Comparison of ENCODE assay signal across 21 cellular contexts in genomic region chr17:12640364-12640763, GRCh38. TPM values are rescaled to one million over a fixed set of nuclear protein-coding genes. Genes with fewer than 3 reads are reported as not detected.
DNase-seq lines count a peak whose midpoint lies in the region; ATAC-seq, FAIRE-seq and TF ChIP-seq lines count a peak whose summit lies in the region.
"Had no signal": no experiment of that assay in that cellular context is flagged by ENCODE, and none has a peak within 500 bp of the region (broad histone marks: within the 10 kb centered on the region; RNA-seq: fewer than 3 reads in every experiment).

No MANE protein-coding gene starts in this region.

- intact Hi-C loops in GM12878 (cut with micrococcal nuclease; ENCODE audit: unreplicated experiment): no loop called here

- no peak overlapping the region for H2AFZ ChIP-seq in Karpas-422 (ENCODE audit: low read length)
- no peak overlapping the region for H2AFZ ChIP-seq in GM12878 (ENCODE audit: control insufficient read depth, low read depth, low read length)
- H2AFZ ChIP-seq: GM23248 had no signal

- no peaks in the 10 kb centered on the region for H3K36me3 ChIP-seq in Karpas-422 (ENCODE audit: insufficient read depth, low read length)
- H3K36me3 ChIP-seq in GM12878 (ENCODE audit: control insufficient read depth in 2 of 2, insufficient read depth in 2 of 2, low read length in 1 of 2): no peaks in the 10 kb centered on the region
- H3K36me3 ChIP-seq: BLaER1 had no signal

- no peaks in the 10 kb centered on the region for H3K27me3 ChIP-seq in Karpas-422 (ENCODE audit: low read length)
- H3K27me3 ChIP-seq in GM12878 (replicated peaks in 1 of 2; ENCODE audit: control insufficient read depth in 2 of 2, insufficient read depth in 2 of 2, low read length in 1 of 2): no peaks in the 10 kb centered on the region
- H3K27me3 ChIP-seq: BLaER1 had no signal

- POLR2A ChIA-PET in GM12878 (lab: Charles Lee): no interaction called here

- H3K27me3 Mint-ChIP-seq in stimulated activated naive B cell treated with anti-CD40 and anti-IgM and Interleukin-4, amounts not matched to agents 10 μg/mL and 1 μg/mL and 100 μg/mL, for 72 hours: peaks cover 5 to 9% of the 10 kb centered on the region in 2 donors

- H3K36me3 Mint-ChIP-seq in stimulated activated naive B cell treated with anti-CD40 and anti-IgM and Interleukin-4, amounts not matched to agents 10 μg/mL and 1 μg/mL and 100 μg/mL, for 72 hours: no peaks in the 10 kb centered on the region
- H3K36me3 Mint-ChIP-seq: CD14-positive monocyte; CD4-positive, alpha-beta memory T cell had no signal

- DNase-seq in GM12891 (ENCODE audit: insufficient read length, low spot score) (no peak), Karpas-422 (peak; percentile 40), GM12878 (ENCODE audit: low read depth, low spot score) (no peak), D341Med (ENCODE audit: low spot score) (no peak), SW480 (ENCODE audit: low spot score) (no peak), SW 1271 (lab: John Stamatoyannopoulos, UW) (no peak)
- no peak for DNase-seq in stimulated activated naive B cell treated with anti-CD40 and anti-IgM and Interleukin-4, amounts not matched to agents 10 μg/mL and 1 μg/mL and 100 μg/mL, for 72 hours
- DNase-seq: 8988T; Calu3; CD4-positive, alpha-beta memory T cell; DMS 273 treated with DMSO at 0.1 percent for 48 hours; DMS53; DND-41; EL; GM23248; HCEC 1CT had no signal

- FAIRE-seq in GM12891 (lab: Jason Lieb, UNC) (no peak), GM12878 (lab: Jason Lieb, UNC) (no peak)

- H3K27ac Mint-ChIP-seq in stimulated activated naive B cell treated with anti-CD40 and anti-IgM and Interleukin-4, amounts not matched to agents 10 μg/mL and 1 μg/mL and 100 μg/mL, for 72 hours: no peak overlapping the region
- H3K27ac Mint-ChIP-seq: CD14-positive monocyte; CD4-positive, alpha-beta memory T cell had no signal

- 5% methylated on average over 2 of the region's 2 CpGs for WGBS in GM12878 (ENCODE audit: insufficient coverage, insufficient replicate concordance, low lambda C conversion rate, missing lambda C conversion rate)

- no peak overlapping the region for H3K4me2 ChIP-seq in Karpas-422 (ENCODE audit: low read depth, low read length, poor library complexity, severe bottlenecking)
- no peak overlapping the region for H3K4me2 ChIP-seq in GM12878 (ENCODE audit: control insufficient read depth, insufficient read depth)
- H3K4me2 ChIP-seq: BLaER1 had no signal

- TF ChIP-seq CTCF in GM12878 (IDR thresholded peaks at IDR 0.05 in 2 of 3, conservative IDR thresholded peaks at IDR 0.05 in 1 of 3; ENCODE audit: control insufficient read depth in 2 of 3, extremely low read depth in 1 of 3, insufficient read depth in 1 of 3, low read depth in 3 of 3, low read length in 3 of 3): no peak

- H3K9me3 Mint-ChIP-seq in stimulated activated naive B cell treated with anti-CD40 and anti-IgM and Interleukin-4, amounts not matched to agents 10 μg/mL and 1 μg/mL and 100 μg/mL, for 72 hours: peaks cover 0 to 2% of the 10 kb centered on the region in 2 donors

- TF ChIP-seq RAD21 in GM12878 (IDR thresholded peaks at IDR 0.05; ENCODE audit: insufficient read depth, low read depth, low read length): no peak

- TF ChIP-seq POLR2A in GM12891 (IDR thresholded peaks at IDR 0.05; ENCODE audit: low read depth, low read length) (no peak), GM12878 (IDR thresholded peaks at IDR 0.05; ENCODE audit: low read depth, low read length) (no peak)

- H3K4me1 Mint-ChIP-seq in stimulated activated naive B cell treated with anti-CD40 and anti-IgM and Interleukin-4, amounts not matched to agents 10 μg/mL and 1 μg/mL and 100 μg/mL, for 72 hours: peaks cover 0 to 2% of the 10 kb centered on the region in 2 donors
- H3K4me1 Mint-ChIP-seq: CD14-positive monocyte; CD4-positive, alpha-beta memory T cell had no signal

- H4K20me1 ChIP-seq in Karpas-422 (ENCODE audit: insufficient read depth, low read depth, low read length): no peaks in the 10 kb centered on the region
- no peaks in the 10 kb centered on the region for H4K20me1 ChIP-seq in GM12878 (ENCODE audit: control insufficient read depth, insufficient read depth)
- H4K20me1 ChIP-seq: BLaER1 had no signal

- SMC1A ChIA-PET in GM12878 (lab: Charles Lee; ENCODE audit: uncharacterized antibody, unreplicated experiment): no interaction called here

- no peak for ATAC-seq in GM12878
- ATAC-seq in stimulated activated naive B cell treated with anti-CD40 and anti-IgM and Interleukin-4, amounts not matched to agents 10 μg/mL and 1 μg/mL and 100 μg/mL, for 72 hours (replicated peaks): peak; percentile 54 to 73

- TF ChIP-seq EP300 in GM12878 (IDR thresholded peaks at IDR 0.05; ENCODE audit: borderline replicate concordance in 1 of 2, control insufficient read depth in 1 of 2, low read depth in 2 of 2, low read length in 2 of 2): no peak

- no peaks in the 10 kb centered on the region; the same call in 1 of the 2 replicates for H3K4me1 ChIP-seq in Karpas-422 (ENCODE audit: low read length)
- no peaks in the 10 kb centered on the region for H3K4me1 ChIP-seq in GM12878 (ENCODE audit: control insufficient read depth, insufficient read depth, low read length)
- H3K4me1 ChIP-seq: BLaER1 had no signal

- H3K9ac ChIP-seq in Karpas-422 (ENCODE audit: low read length) (no peak overlapping the region), GM12878 (ENCODE audit: control insufficient read depth, insufficient read depth, low read length) (no peak overlapping the region)
- H3K9ac ChIP-seq: BLaER1, GM23248 had no signal

- no peak overlapping the region for H3K27ac ChIP-seq in Karpas-422 (ENCODE audit: low read length)
- no peak overlapping the region for H3K27ac ChIP-seq in GM12878 (ENCODE audit: control insufficient read depth, insufficient read depth)
- H3K27ac ChIP-seq: BLaER1, GM23248 had no signal

- no peaks in the 10 kb centered on the region for H3K9me2 ChIP-seq in Karpas-422 (replicated peaks; ENCODE audit: insufficient read depth, low read length)

- BruUV-seq in GM12878 (replicated peaks; lab: Mats Ljungman, UMichigan): no TSS peak

- no peak overlapping the region for H3K4me3 Mint-ChIP-seq in stimulated activated naive B cell treated with anti-CD40 and anti-IgM and Interleukin-4, amounts not matched to agents 10 μg/mL and 1 μg/mL and 100 μg/mL, for 72 hours
- H3K4me3 Mint-ChIP-seq: CD14-positive monocyte; CD4-positive, alpha-beta memory T cell had no signal

- H3K9me3 ChIP-seq in Karpas-422 (ENCODE audit: low read length): no peaks in the 10 kb centered on the region
- H3K9me3 ChIP-seq in GM12878 (replicated peaks; ENCODE audit: control insufficient read depth, insufficient read depth, low read length): no peaks in the 10 kb centered on the region; the same call in 2 of the 3 replicates
- H3K9me3 ChIP-seq: BLaER1 had no signal

- CTCF ChIA-PET in GM12878 (lab: Yijun Ruan, JAX): no interaction called here

- RAD21 ChIA-PET in GM12878 (lab: Charles Lee; ENCODE audit: unreplicated experiment): no interaction called here

- H3K4me3 ChIP-seq in Karpas-422 (ENCODE audit: low read length) (no peak overlapping the region), GM12878 (no peak overlapping the region)
- H3K4me3 ChIP-seq: BLaER1, GM23248 had no signal

- H3K79me2 ChIP-seq in Karpas-422 (ENCODE audit: low read length) (no peaks in the 10 kb centered on the region), GM12878 (ENCODE audit: control insufficient read depth, insufficient read depth, low read length) (no peaks in the 10 kb centered on the region)

- in situ Hi-C loops in GM12878 (cut with MboI): no loop called here

TF ChIP-seq in GM12891, 5 proteins besides CTCF, POLR2A, EP300 and RAD21:
- TF ChIP-seq SPI1 (IDR thresholded peaks at IDR 0.05; ENCODE audit: low read depth, low read length): peak; percentile 61
- no peak for TF ChIP-seq PAX5 (IDR thresholded peaks at IDR 0.05; ENCODE audit: insufficient read depth, low read length, severe bottlenecking)
- no peak for TF ChIP-seq POU2F2 (IDR thresholded peaks at IDR 0.05; ENCODE audit: low read depth, low read length)
- no peak for TF ChIP-seq TAF1 (IDR thresholded peaks at IDR 0.05; ENCODE audit: low read depth, low read length)

TF ChIP-seq in GM12878, 131 proteins besides CTCF, POLR2A, EP300 and RAD21 (continues in another document):
- TF ChIP-seq IKZF1 (conservative IDR thresholded peaks at IDR 0.05) (no peak), PKNOX1 (IDR thresholded peaks at IDR 0.05) (peak; percentile 15; the same call in 1 of the 2 replicates), SMC3 (IDR thresholded peaks at IDR 0.05; ENCODE audit: borderline replicate concordance, low read length) (no peak), HDAC2 (IDR thresholded peaks at IDR 0.05) (no peak)

RNA-seq across cellular contexts. Expression of gene MYOCD, which starts 25.3 kb away (rescaled TPM):
- polyA plus RNA-seq in GM12891 (2012; ENCODE audit: low read depth, missing spikeins): 0.03 TPM
- total RNA-seq in Karpas-422 (2014; rRNA removed; shearing (Covaris generic); ENCODE audit: low replicate concordance): not detected in 2 replicates
- not detected in 2 replicates for total RNA-seq in GM12878 (2013; cell fraction: nucleolus; rRNA removed)
- total RNA-seq in GM12878 (2014; rRNA removed) (not detected in 2 replicates), GM12878 (2014; rRNA removed; fragmentation: Illumina TruSeq; extraction: Trizol) (not detected in 2 replicates), GM12878 (2021) (not detected in 2 replicates)
- polyA plus RNA-seq in GM12878 (2011; ENCODE audit: low read depth): not detected
- polyA plus RNA-seq in GM12878 (2011; rRNA removed) (not detected in 2 replicates), GM12878 (2014; fragmentation: Illumina TruSeq; extraction: Trizol) (not detected in 2 replicates), GM12878 (2014; fragmentation: Nextera tagmentation; extraction: Ambion mirVana) (not detected), GM12878 (2014; rRNA removed) (not detected in 2 replicates), GM12878 (2016; fragmentation: Nextera tagmentation; extraction: Ambion mirVana) (not detected)
- polyA plus RNA-seq in GM12878 (2011; cell fraction: cytosol; rRNA removed): 0.01 TPM in 1 of 2 replicates, not detected in the other
- polyA plus RNA-seq in GM12878 (2011; cell fraction: nucleus; rRNA removed): not detected in 2 replicates
- not detected in 2 replicates for polyA plus RNA-seq in GM12878 (2012)
- polyA minus RNA-seq in GM12878 (2011; rRNA and poly(A)+ RNA removed): 0.05 TPM in 1 of 2 replicates, not detected in the other
- not detected in 2 replicates for polyA minus RNA-seq in GM12878 (2011; cell fraction: cytosol; rRNA and poly(A)+ RNA removed)
- polyA minus RNA-seq in GM12878 (2011; cell fraction: nucleus; rRNA and poly(A)+ RNA removed): not detected in 2 replicates
- total RNA-seq: A673; Calu3; CD4-positive, alpha-beta memory T cell; G401; HT-29 had no signal
- polyA plus RNA-seq: CD14-positive monocyte; CD4-positive, alpha-beta memory T cell had no signal
